Comparison of ENCODE assay signal across 1 cellular context in genomic region chr17:82325286-82326180, GRCh38.
TF ChIP-seq lines count a peak whose summit lies in the region.

No MANE protein-coding gene starts in this region.

TF ChIP-seq in HepG2, 621 proteins besides CTCF, POLR2A, EP300 and RAD21 (continued from another document):
- TF ChIP-seq ARID4A (CRISPR knock-in tag; IDR thresholded peaks at IDR 0.05; ENCODE audit: borderline replicate concordance) (peak; percentile 92), CREM (IDR thresholded peaks at IDR 0.05) (peak; percentile 13; the same call in 1 of the 2 replicates), CREM (CRISPR knock-in tag; IDR thresholded peaks at IDR 0.05) (no peak), GRHL1 (CRISPR knock-in tag; conservative IDR thresholded peaks at IDR 0.05) (no peak), KAT7 (CRISPR knock-in tag; IDR thresholded peaks at IDR 0.05; ENCODE audit: borderline replicate concordance) (peak; percentile 54; the same call in 1 of the 2 replicates), HMGXB3 (CRISPR knock-in tag; IDR thresholded peaks at IDR 0.05; ENCODE audit: borderline replicate concordance) (peak; percentile 12; the same call in 1 of the 2 replicates), RARG (CRISPR knock-in tag; IDR thresholded peaks at IDR 0.05; ENCODE audit: low read depth) (0 out of 2 replicates have a peak, but pooled peaks have one; percentile 54), SKI (IDR thresholded peaks at IDR 0.05; ENCODE audit: partially characterized antibody) (peak; percentile 94)
